ENCODE assay signal across 1 cellular context in genomic region chr9:69519470-69520240, GRCh38.
TF ChIP-seq lines count a peak whose summit lies in the region.

No MANE protein-coding gene starts in this region.

TF ChIP-seq in HepG2, 621 proteins besides CTCF, POLR2A, EP300 and RAD21 (continued from another document):
- TF ChIP-seq BCLAF1 (IDR thresholded peaks at IDR 0.05) (no peak), RARA (CRISPR knock-in tag; IDR thresholded peaks at IDR 0.05) (peak; percentile 59; the same call in 1 of the 2 replicates), KLF6 (CRISPR knock-in tag; IDR thresholded peaks at IDR 0.05) (no peak), ZFX (CRISPR knock-in tag; IDR thresholded peaks at IDR 0.05; ENCODE audit: low read depth) (no peak), CREBL2 (CRISPR knock-in tag; IDR thresholded peaks at IDR 0.05; ENCODE audit: borderline replicate concordance) (no peak), ZNF18 (CRISPR knock-in tag; IDR thresholded peaks at IDR 0.05; ENCODE audit: insufficient replicate concordance) (no peak), ZBTB25 (CRISPR knock-in tag; IDR thresholded peaks at IDR 0.05) (no peak; the same call in 1 of the 2 replicates), HNF1A (IDR thresholded peaks at IDR 0.05; ENCODE audit: low read depth) (peak; percentile 95), HNF1A (CRISPR knock-in tag; IDR thresholded peaks at IDR 0.05; ENCODE audit: borderline replicate concordance) (peak; percentile 98), NFIB (CRISPR knock-in tag; IDR thresholded peaks at IDR 0.05; ENCODE audit: borderline replicate concordance) (no peak), MLX (CRISPR knock-in tag; IDR thresholded peaks at IDR 0.05) (no peak), TCF7L2 (IDR thresholded peaks at IDR 0.05; ENCODE audit: low read depth, low read length) (no peak), EHMT2 (IDR thresholded peaks at IDR 0.05; ENCODE audit: borderline replicate concordance, low read depth, low read length) (peak; percentile 34; the same call in 1 of the 2 replicates)
